ENCODE assay signal across 12 cellular contexts in genomic region chr1:152926091-152926490, GRCh38. TPM values are rescaled to one million over a fixed set of nuclear protein-coding genes. Genes with fewer than 3 reads are reported as not detected.
A peak's percentile ranks its signal among the peaks of the same experiment; 100 is the strongest.
DNase-seq lines count a peak whose midpoint lies in the region; ATAC-seq and TF ChIP-seq lines count a peak whose summit lies in the region.
"Had no signal": no experiment of that assay in that cellular context is flagged by ENCODE, and none has a peak within 500 bp of the region (broad histone marks: within the 10 kb centered on the region; RNA-seq: fewer than 3 reads in every experiment).

No MANE protein-coding gene starts in this region.

- H3K79me2 ChIP-seq in osteoblast (ENCODE audit: insufficient read depth, low read length), result no peaks in the 10 kb centered on the region

- POLR2A ChIA-PET in WTC11 (lab: Charles Lee), result no interaction called here

- H3K4me1 Mint-ChIP-seq in WTC11, result no peaks in the 10 kb centered on the region

- H3K4me3 Mint-ChIP-seq in WTC11, result no peak overlapping the region
- H3K4me3 Mint-ChIP-seq: activated T-cell treated with anti-CD3 and anti-CD28 coated beads, Interleukin-2, amount 50 U/mL, for 4 hours had no signal

- no peaks in the 10 kb centered on the region for H3K9me3 ChIP-seq in osteoblast (ENCODE audit: low read depth, low read length)
- H3K9me3 ChIP-seq: gastrocnemius medialis, prostate gland had no signal

- no peaks in the 10 kb centered on the region for H3K27me3 Mint-ChIP-seq in WTC11 (ENCODE audit: low read depth)

- CTCF ChIA-PET in WTC11 (lab: Charles Lee), result interaction anchor here (0.6 to 2.3 kb wide), 13 partner anchors 8 to 468 kb away, joined by 3 to 24 read pairs (median 3); partner anchors contain the start of gene SMCP

- H4K20me1 ChIP-seq in osteoblast (ENCODE audit: insufficient read depth, low read length), result no peaks in the 10 kb centered on the region

- ATAC-seq in WTC11 (peak; percentile 34; the same call in 1 of the 2 replicates), sciatic nerve (no peak)
- ATAC-seq: activated T-cell treated with anti-CD3 and anti-CD28 coated beads, Interleukin-2, amount 50 U/mL, for 4 hours; gastrocnemius medialis had no signal

- H3K36me3 ChIP-seq in osteoblast (ENCODE audit: insufficient read depth, low read length), result no peaks in the 10 kb centered on the region
- H3K36me3 ChIP-seq: gastrocnemius medialis, prostate gland had no signal

- TF ChIP-seq CTCF in HL-60 (IDR thresholded peaks at IDR 0.05; ENCODE audit: insufficient read depth, low read length), result peak; percentile 15
- no peak for TF ChIP-seq CTCF in WTC11 (IDR thresholded peaks at IDR 0.05)
- TF ChIP-seq CTCF in osteoblast (IDR thresholded peaks at IDR 0.05; ENCODE audit: extremely low read depth, low read depth, low read length), result peak; percentile 75

- peaks cover 22% of the 10 kb centered on the region for H3K36me3 Mint-ChIP-seq in WTC11

- H3K4me2 ChIP-seq in osteoblast (ENCODE audit: insufficient read depth, low read length), result no peak overlapping the region

- H3K27ac ChIP-seq in HL-60 (replicated peaks) (no peak overlapping the region), osteoblast (ENCODE audit: low read depth, low read length) (no peak overlapping the region)
- H3K27ac ChIP-seq: gastrocnemius medialis, prostate gland had no signal

- DNase-seq in DMS53 (lab: John Stamatoyannopoulos, UW), result peak; percentile 29
- no peak for DNase-seq in DMS53 treated with DMSO at 0.1 percent for 48 hours (lab: John Stamatoyannopoulos, UW; ENCODE audit: unreplicated experiment)
- DNase-seq in HL-60 (ENCODE audit: low read depth in 1 of 2, low spot score in 1 of 2), result no peak
- DNase-seq in WTC11 (ENCODE audit: low spot score), result no peak
- DNase-seq in osteoblast (ENCODE audit: insufficient read length, low spot score, missing footprints), result no peak
- no peak for DNase-seq in NCI-H345 (lab: John Stamatoyannopoulos, UW)
- no peak for DNase-seq in activated effector memory CD4-positive, alpha-beta T cell treated with Interleukin-2 at 50 U/mL for 16 hours
- no peak for DNase-seq in sciatic nerve (ENCODE audit: low spot score)
- DNase-seq: activated T-cell treated with anti-CD3 and anti-CD28 coated beads, Interleukin-2, amount 50 U/mL, for 4 hours; gastrocnemius medialis; NCI-H510A had no signal

- peaks cover 4% of the 10 kb centered on the region for H3K27me3 ChIP-seq in HL-60 (ENCODE audit: insufficient read depth, poor library complexity, severe bottlenecking)
- no peaks in the 10 kb centered on the region for H3K27me3 ChIP-seq in osteoblast (ENCODE audit: insufficient read depth, low read length)
- H3K27me3 ChIP-seq: gastrocnemius medialis had no signal

- intact Hi-C loops in sciatic nerve (cut with DNase I), result no loop called here

- H3K4me3 ChIP-seq in HL-60 (replicated peaks; ENCODE audit: insufficient read depth, low read length) (no peak overlapping the region), osteoblast (ENCODE audit: insufficient read depth, low read length) (no peak overlapping the region)
- H3K4me3 ChIP-seq: gastrocnemius medialis, prostate gland had no signal

- H3K4me1 ChIP-seq in osteoblast (ENCODE audit: insufficient read depth, low read length), result no peaks in the 10 kb centered on the region
- H3K4me1 ChIP-seq: gastrocnemius medialis, prostate gland had no signal

- no peak overlapping the region for H2AFZ ChIP-seq in osteoblast (ENCODE audit: low read length)

- H3K27ac Mint-ChIP-seq in WTC11, result no peak overlapping the region

- H3K9me3 Mint-ChIP-seq in WTC11, result peaks cover 38% of the 10 kb centered on the region
- H3K9me3 Mint-ChIP-seq: activated T-cell treated with anti-CD3 and anti-CD28 coated beads, Interleukin-2, amount 50 U/mL, for 4 hours had no signal

TF ChIP-seq in WTC11, 78 proteins besides CTCF, POLR2A, EP300 and RAD21:
- TF ChIP-seq NR1H2 (CRISPR knock-in tag; IDR thresholded peaks at IDR 0.05) (no peak), ZNF425 (CRISPR knock-in tag; conservative IDR thresholded peaks at IDR 0.05) (no peak), ELF4 (CRISPR knock-in tag; IDR thresholded peaks at IDR 0.05; ENCODE audit: low read depth) (no peak), KAT7 (CRISPR knock-in tag; IDR thresholded peaks at IDR 0.05; ENCODE audit: borderline replicate concordance) (no peak), EMX1 (CRISPR knock-in tag; IDR thresholded peaks at IDR 0.05) (no peak), MXD4 (CRISPR knock-in tag; IDR thresholded peaks at IDR 0.05; ENCODE audit: borderline replicate concordance) (no peak), NFE2L1 (CRISPR knock-in tag; IDR thresholded peaks at IDR 0.05) (no peak), MLX (CRISPR knock-in tag; IDR thresholded peaks at IDR 0.05) (no peak), ETV6 (CRISPR knock-in tag; IDR thresholded peaks at IDR 0.05) (no peak), ZNF219 (CRISPR knock-in tag; IDR thresholded peaks at IDR 0.05; ENCODE audit: borderline replicate concordance) (no peak), NR3C1 (CRISPR knock-in tag; conservative IDR thresholded peaks at IDR 0.05; ENCODE audit: low read depth) (no peak), OVOL2 (CRISPR knock-in tag; IDR thresholded peaks at IDR 0.05; ENCODE audit: borderline replicate concordance) (no peak), NFYB (CRISPR knock-in tag; conservative IDR thresholded peaks at IDR 0.05; ENCODE audit: low read depth) (no peak)

RNA-seq across cellular contexts. Expression of gene IVL, which starts 17.7 kb away (rescaled TPM):
- total RNA-seq in WTC11 (2021) (not detected in 3 replicates), osteoblast (not detected in 2 replicates), sciatic nerve (not detected)
- total RNA-seq: activated T-cell treated with anti-CD3 and anti-CD28 coated beads, Interleukin-2, amount 50 U/mL, for 4 hours; gastrocnemius medialis had no signal

RNA-seq across cellular contexts. Expression of gene SPRR5, which starts 20.9 kb away (rescaled TPM):
- total RNA-seq in WTC11 (2021) (not detected in 3 replicates), osteoblast (not detected in 2 replicates), sciatic nerve (not detected)
- total RNA-seq: activated T-cell treated with anti-CD3 and anti-CD28 coated beads, Interleukin-2, amount 50 U/mL, for 4 hours; gastrocnemius medialis; prostate gland had no signal

RNA-seq across cellular contexts. Expression of gene SPRR4, which starts 44.4 kb away (rescaled TPM):
- total RNA-seq in WTC11 (2021) (not detected in 3 replicates), osteoblast (not detected in 2 replicates), sciatic nerve (not detected)
- total RNA-seq: activated T-cell treated with anti-CD3 and anti-CD28 coated beads, Interleukin-2, amount 50 U/mL, for 4 hours; gastrocnemius medialis; prostate gland had no signal

RNA-seq across cellular contexts. Expression of gene SMCP, which starts 48.0 kb away (rescaled TPM):
- not detected in 3 replicates for total RNA-seq in WTC11 (2021)
- not detected in 2 replicates for total RNA-seq in osteoblast
- total RNA-seq in sciatic nerve, result not detected
- total RNA-seq: activated T-cell treated with anti-CD3 and anti-CD28 coated beads, Interleukin-2, amount 50 U/mL, for 4 hours; gastrocnemius medialis had no signal

RNA-seq across cellular contexts. Expression of gene SPRR1A, which starts 57.8 kb away (rescaled TPM):
- total RNA-seq in WTC11 (2021) (not detected in 3 replicates), osteoblast (not detected in 2 replicates), sciatic nerve (not detected)
- total RNA-seq: activated T-cell treated with anti-CD3 and anti-CD28 coated beads, Interleukin-2, amount 50 U/mL, for 4 hours; gastrocnemius medialis; prostate gland had no signal
